Comparison of ENCODE assay signal across 28 cellular contexts in genomic region chr6:127441881-127442280, GRCh38.
"Had no signal": no experiment of that assay in that cellular context is flagged by ENCODE, and none has a peak within 500 bp of the region (broad histone marks: within the 10 kb centered on the region; RNA-seq: fewer than 3 reads in every experiment).

No MANE protein-coding gene starts in this region.

- H3K4me3 ChIP-seq: neural progenitor cell, ovary, psoas muscle, skin epidermis, smooth muscle cell, spleen, suprapubic skin, testis, tibial artery, transverse colon, upper lobe of right lung, uterus had no signal

- H3K27me3 ChIP-seq: neural progenitor cell, ovary, spleen, suprapubic skin, testis, tibial artery, transverse colon, upper lobe of right lung, uterus had no signal

- H2AFZ ChIP-seq: neural progenitor cell, parathyroid adenoma had no signal

- H3K79me2 ChIP-seq: parathyroid adenoma had no signal

- H3K4me1 ChIP-seq: neural progenitor cell, parathyroid adenoma, spleen, suprapubic skin, testis, tibial artery, upper lobe of right lung, uterus had no signal

- H3K9ac ChIP-seq: neural progenitor cell, parathyroid adenoma had no signal

- H3K9me3 ChIP-seq: ovary, psoas muscle, spleen, suprapubic skin, testis, tibial artery, transverse colon, upper lobe of right lung, uterus had no signal

- DNase-seq: natural killer cell; occipital lobe; ovary; posterior cingulate gyrus; psoas muscle; right cardiac atrium; spleen; stimulated activated CD4-positive, alpha-beta T cell treated with anti-CD3 and anti-CD28 coated beads, Interleukin-12 subunit alpha, Interleukin-12 subunit beta, amount 100 ng/mL, for 4 hours; stimulated activated CD4-positive, alpha-beta T cell treated with anti-CD3 and anti-CD28 coated beads, Interleukin-1b, Interleukin-23, amount 100 ng/mL, for 48 hours; stimulated activated CD4-positive, alpha-beta T cell treated with anti-CD3 and anti-CD28 coated beads, Interleukin-4, amount 100 ng/mL, for 1 hour; stimulated activated CD4-positive, alpha-beta T cell treated with anti-CD3 and anti-CD28 coated beads, Interleukin-4, amount 100 ng/mL, for 4 hours; stimulated activated CD8-positive, alpha-beta memory T cell treated with anti-CD3 and anti-CD28 coated beads, Interleukin-4, amount 100 ng/mL, for 48 hours; stimulated activated naive CD4-positive, alpha-beta T cell; stimulated activated naive CD8-positive, alpha-beta T cell treated with anti-CD3 and anti-CD28 coated beads, Interleukin-15, amount 100 ng/mL, for 72 hours; stimulated activated naive CD8-positive, alpha-beta T cell treated with anti-CD3 and anti-CD28 coated beads, Interleukin-15, Interleukin-2, amounts not matched to agents 100 U/mL and 50 U/mL, for 24 hours; substantia nigra; testis; tibial artery; transverse colon; upper lobe of right lung; uterus had no signal

- ATAC-seq: natural killer cell; psoas muscle; right cardiac atrium; sciatic nerve; stimulated activated memory B cell treated with anti-CD40 and anti-IgM and Interleukin-4, amounts not matched to agents 10 μg/mL and 1 μg/mL and 100 μg/mL, for 72 hours; stimulated activated naive CD8-positive, alpha-beta T cell treated with anti-CD3 and anti-CD28 coated beads, Interleukin-15, amount 100 ng/mL, for 72 hours; stimulated activated naive CD8-positive, alpha-beta T cell treated with anti-CD3 and anti-CD28 coated beads, Interleukin-15, Interleukin-2, amounts not matched to agents 100 U/mL and 50 U/mL, for 24 hours; upper lobe of right lung had no signal

- H3K4me2 ChIP-seq: neural progenitor cell, smooth muscle cell had no signal

- H3K27ac ChIP-seq: neural progenitor cell, ovary, parathyroid adenoma, psoas muscle, skin epidermis, spleen, suprapubic skin, testis, tibial artery, transverse colon, upper lobe of right lung, uterus had no signal

- H3K36me3 ChIP-seq: ovary, spleen, suprapubic skin, transverse colon, uterus had no signal
